ENCODE assay signal across 1 cellular context in the genomic region with DNA sequence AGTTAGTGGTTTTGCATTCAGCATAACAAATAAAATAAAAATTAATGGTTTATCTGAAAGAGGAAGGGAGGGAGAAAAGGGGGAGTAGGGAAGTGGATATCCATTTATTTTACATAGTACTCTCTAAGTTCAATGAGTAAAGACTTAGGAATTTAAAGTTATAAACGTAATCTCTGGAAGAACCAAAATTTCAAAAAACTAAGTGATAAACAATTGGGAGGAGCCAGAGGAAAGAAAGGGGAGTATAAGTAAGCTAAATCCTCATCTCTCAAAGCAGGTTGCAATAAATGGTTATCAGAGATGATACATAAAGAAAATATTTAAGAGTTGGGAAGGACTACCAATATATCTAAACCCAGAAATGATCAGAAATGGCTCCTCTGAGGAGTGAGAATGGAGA.
TF ChIP-seq lines count a peak whose summit lies in the region.

No MANE protein-coding gene starts in this region.

TF ChIP-seq in HepG2, 621 proteins besides CTCF, POLR2A, EP300 and RAD21:
- TF ChIP-seq HNRNPK (IDR thresholded peaks at IDR 0.05; ENCODE audit: low read depth, low read length, poor library complexity, severe bottlenecking) (peak; percentile 44), SMC3 (IDR thresholded peaks at IDR 0.05; ENCODE audit: low read length) (no peak)
